1 cellular context compared by ENCODE assay signal in the genomic region with DNA sequence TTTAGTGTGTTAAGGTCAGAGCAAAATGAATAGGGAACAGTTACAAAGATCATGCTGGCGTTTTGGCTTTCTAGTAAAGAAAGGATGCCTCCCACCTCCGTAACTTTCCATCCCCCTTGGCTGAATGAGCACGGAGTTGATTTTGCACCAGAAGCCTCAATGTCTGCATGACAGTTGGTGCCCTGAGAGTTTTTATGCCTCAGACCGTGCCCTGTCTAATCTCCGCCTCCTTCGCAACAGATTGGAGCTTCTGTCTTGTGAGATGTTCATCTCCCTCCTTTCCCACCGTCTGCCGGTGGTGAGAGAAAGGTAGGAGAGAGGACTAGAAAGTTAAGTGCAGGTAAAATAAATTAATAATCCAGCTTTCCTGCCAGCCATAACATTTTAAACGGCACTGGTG.
TF ChIP-seq lines count a peak whose summit lies in the region.

No MANE protein-coding gene starts in this region.

TF ChIP-seq in H1, 55 proteins besides CTCF, POLR2A, EP300 and RAD21:
- TF ChIP-seq CREB1 (IDR thresholded peaks at IDR 0.05), result no peak
- no peak for TF ChIP-seq FOSL1 (IDR thresholded peaks at IDR 0.05; ENCODE audit: insufficient read depth, low read depth, low read length)
- no peak for TF ChIP-seq SRF (IDR thresholded peaks at IDR 0.05; ENCODE audit: low read depth, low read length)
- TF ChIP-seq, protein P1, sequence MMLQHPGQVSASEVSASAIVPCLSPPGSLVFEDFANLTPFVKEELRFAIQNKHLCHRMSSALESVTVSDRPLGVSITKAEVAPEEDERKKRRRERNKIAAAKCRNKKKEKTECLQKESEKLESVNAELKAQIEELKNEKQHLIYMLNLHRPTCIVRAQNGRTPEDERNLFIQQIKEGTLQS (IDR thresholded peaks at IDR 0.05; ENCODE audit: insufficient read depth, low read depth, low read length), result no peak
- no peak for TF ChIP-seq CBX5 (IDR thresholded peaks at IDR 0.05; ENCODE audit: low read depth, low read length)
- no peak for TF ChIP-seq MAFK (IDR thresholded peaks at IDR 0.05; ENCODE audit: low read depth, low read length)
- TF ChIP-seq, protein P2, sequence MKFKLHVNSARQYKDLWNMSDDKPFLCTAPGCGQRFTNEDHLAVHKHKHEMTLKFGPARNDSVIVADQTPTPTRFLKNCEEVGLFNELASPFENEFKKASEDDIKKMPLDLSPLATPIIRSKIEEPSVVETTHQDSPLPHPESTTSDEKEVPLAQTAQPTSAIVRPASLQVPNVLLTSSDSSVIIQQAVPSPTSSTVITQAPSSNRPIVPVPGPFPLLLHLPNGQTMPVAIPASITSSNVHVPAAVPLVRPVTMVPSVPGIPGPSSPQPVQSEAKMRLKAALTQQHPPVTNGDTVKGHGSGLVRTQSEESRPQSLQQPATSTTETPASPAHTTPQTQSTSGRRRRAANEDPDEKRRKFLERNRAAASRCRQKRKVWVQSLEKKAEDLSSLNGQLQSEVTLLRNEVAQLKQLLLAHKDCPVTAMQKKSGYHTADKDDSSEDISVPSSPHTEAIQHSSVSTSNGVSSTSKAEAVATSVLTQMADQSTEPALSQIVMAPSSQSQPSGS (IDR thresholded peaks at IDR 0.05; ENCODE audit: low read length), result no peak
- no peak for TF ChIP-seq ZNF274 (IDR thresholded peaks at IDR 0.05; ENCODE audit: borderline replicate concordance, extremely low read depth, low read length)
- no peak for TF ChIP-seq JUN (IDR thresholded peaks at IDR 0.05; ENCODE audit: low read depth, low read length)
- no peak for TF ChIP-seq EZH2 (IDR thresholded peaks at IDR 0.05; ENCODE audit: low read depth, low read length, severe bottlenecking)
- TF ChIP-seq, protein P3, sequence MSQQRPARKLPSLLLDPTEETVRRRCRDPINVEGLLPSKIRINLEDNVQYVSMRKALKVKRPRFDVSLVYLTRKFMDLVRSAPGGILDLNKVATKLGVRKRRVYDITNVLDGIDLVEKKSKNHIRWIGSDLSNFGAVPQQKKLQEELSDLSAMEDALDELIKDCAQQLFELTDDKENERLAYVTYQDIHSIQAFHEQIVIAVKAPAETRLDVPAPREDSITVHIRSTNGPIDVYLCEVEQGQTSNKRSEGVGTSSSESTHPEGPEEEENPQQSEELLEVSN (IDR thresholded peaks at IDR 0.05), result no peak
- TF ChIP-seq SIX5 (IDR thresholded peaks at IDR 0.05; ENCODE audit: low read depth, low read length), result no peak
- TF ChIP-seq GABPA (IDR thresholded peaks at IDR 0.05; ENCODE audit: borderline replicate concordance, insufficient read depth, low read length), result no peak
- TF ChIP-seq CEBPB (IDR thresholded peaks at IDR 0.05; ENCODE audit: low read depth, low read length), result no peak
- no peak for TF ChIP-seq SP4 (IDR thresholded peaks at IDR 0.05; ENCODE audit: low read length)
- no peak for TF ChIP-seq YY1 (IDR thresholded peaks at IDR 0.05; ENCODE audit: low read depth, low read length)
- TF ChIP-seq POLR2AphosphoS5 (IDR thresholded peaks at IDR 0.05; ENCODE audit: low read depth, low read length), result no peak
- TF ChIP-seq RBBP5 (IDR thresholded peaks at IDR 0.05; ENCODE audit: borderline replicate concordance, low read depth, low read length), result no peak
- TF ChIP-seq, protein P4, sequence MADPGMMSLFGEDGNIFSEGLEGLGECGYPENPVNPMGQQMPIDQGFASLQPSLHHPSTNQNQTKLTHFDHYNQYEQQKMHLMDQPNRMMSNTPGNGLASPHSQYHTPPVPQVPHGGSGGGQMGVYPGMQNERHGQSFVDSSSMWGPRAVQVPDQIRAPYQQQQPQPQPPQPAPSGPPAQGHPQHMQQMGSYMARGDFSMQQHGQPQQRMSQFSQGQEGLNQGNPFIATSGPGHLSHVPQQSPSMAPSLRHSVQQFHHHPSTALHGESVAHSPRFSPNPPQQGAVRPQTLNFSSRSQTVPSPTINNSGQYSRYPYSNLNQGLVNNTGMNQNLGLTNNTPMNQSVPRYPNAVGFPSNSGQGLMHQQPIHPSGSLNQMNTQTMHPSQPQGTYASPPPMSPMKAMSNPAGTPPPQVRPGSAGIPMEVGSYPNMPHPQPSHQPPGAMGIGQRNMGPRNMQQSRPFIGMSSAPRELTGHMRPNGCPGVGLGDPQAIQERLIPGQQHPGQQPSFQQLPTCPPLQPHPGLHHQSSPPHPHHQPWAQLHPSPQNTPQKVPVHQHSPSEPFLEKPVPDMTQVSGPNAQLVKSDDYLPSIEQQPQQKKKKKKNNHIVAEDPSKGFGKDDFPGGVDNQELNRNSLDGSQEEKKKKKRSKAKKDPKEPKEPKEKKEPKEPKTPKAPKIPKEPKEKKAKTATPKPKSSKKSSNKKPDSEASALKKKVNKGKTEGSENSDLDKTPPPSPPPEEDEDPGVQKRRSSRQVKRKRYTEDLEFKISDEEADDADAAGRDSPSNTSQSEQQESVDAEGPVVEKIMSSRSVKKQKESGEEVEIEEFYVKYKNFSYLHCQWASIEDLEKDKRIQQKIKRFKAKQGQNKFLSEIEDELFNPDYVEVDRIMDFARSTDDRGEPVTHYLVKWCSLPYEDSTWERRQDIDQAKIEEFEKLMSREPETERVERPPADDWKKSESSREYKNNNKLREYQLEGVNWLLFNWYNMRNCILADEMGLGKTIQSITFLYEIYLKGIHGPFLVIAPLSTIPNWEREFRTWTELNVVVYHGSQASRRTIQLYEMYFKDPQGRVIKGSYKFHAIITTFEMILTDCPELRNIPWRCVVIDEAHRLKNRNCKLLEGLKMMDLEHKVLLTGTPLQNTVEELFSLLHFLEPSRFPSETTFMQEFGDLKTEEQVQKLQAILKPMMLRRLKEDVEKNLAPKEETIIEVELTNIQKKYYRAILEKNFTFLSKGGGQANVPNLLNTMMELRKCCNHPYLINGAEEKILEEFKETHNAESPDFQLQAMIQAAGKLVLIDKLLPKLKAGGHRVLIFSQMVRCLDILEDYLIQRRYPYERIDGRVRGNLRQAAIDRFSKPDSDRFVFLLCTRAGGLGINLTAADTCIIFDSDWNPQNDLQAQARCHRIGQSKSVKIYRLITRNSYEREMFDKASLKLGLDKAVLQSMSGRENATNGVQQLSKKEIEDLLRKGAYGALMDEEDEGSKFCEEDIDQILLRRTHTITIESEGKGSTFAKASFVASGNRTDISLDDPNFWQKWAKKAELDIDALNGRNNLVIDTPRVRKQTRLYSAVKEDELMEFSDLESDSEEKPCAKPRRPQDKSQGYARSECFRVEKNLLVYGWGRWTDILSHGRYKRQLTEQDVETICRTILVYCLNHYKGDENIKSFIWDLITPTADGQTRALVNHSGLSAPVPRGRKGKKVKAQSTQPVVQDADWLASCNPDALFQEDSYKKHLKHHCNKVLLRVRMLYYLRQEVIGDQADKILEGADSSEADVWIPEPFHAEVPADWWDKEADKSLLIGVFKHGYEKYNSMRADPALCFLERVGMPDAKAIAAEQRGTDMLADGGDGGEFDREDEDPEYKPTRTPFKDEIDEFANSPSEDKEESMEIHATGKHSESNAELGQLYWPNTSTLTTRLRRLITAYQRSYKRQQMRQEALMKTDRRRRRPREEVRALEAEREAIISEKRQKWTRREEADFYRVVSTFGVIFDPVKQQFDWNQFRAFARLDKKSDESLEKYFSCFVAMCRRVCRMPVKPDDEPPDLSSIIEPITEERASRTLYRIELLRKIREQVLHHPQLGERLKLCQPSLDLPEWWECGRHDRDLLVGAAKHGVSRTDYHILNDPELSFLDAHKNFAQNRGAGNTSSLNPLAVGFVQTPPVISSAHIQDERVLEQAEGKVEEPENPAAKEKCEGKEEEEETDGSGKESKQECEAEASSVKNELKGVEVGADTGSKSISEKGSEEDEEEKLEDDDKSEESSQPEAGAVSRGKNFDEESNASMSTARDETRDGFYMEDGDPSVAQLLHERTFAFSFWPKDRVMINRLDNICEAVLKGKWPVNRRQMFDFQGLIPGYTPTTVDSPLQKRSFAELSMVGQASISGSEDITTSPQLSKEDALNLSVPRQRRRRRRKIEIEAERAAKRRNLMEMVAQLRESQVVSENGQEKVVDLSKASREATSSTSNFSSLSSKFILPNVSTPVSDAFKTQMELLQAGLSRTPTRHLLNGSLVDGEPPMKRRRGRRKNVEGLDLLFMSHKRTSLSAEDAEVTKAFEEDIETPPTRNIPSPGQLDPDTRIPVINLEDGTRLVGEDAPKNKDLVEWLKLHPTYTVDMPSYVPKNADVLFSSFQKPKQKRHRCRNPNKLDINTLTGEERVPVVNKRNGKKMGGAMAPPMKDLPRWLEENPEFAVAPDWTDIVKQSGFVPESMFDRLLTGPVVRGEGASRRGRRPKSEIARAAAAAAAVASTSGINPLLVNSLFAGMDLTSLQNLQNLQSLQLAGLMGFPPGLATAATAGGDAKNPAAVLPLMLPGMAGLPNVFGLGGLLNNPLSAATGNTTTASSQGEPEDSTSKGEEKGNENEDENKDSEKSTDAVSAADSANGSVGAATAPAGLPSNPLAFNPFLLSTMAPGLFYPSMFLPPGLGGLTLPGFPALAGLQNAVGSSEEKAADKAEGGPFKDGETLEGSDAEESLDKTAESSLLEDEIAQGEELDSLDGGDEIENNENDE (IDR thresholded peaks at IDR 0.05; ENCODE audit: insufficient replicate concordance, low read length), result no peak
